ENCODE assay signal across 2 cellular contexts in genomic region chr12:40204337-40204736, GRCh38.
TF ChIP-seq lines count a peak whose summit lies in the region.

No MANE protein-coding gene starts in this region.

TF ChIP-seq in Ishikawa, 13 proteins besides CTCF, POLR2A, EP300 and RAD21 (continued from another document):
- peak; percentile 84 for TF ChIP-seq CEBPB (IDR thresholded peaks at IDR 0.05)
TF ChIP-seq in Ishikawa: peak in this region for 1.

TF ChIP-seq in K562, 482 proteins besides CTCF, POLR2A, EP300 and RAD21 (continued from another document):
- TF ChIP-seq CREB3L1 (IDR thresholded peaks at IDR 0.05; ENCODE audit: borderline replicate concordance, low read depth) (no peak), MEIS2 (IDR thresholded peaks at IDR 0.05; ENCODE audit: partially characterized antibody) (no peak), ZNF609 (CRISPR knock-in tag; IDR thresholded peaks at IDR 0.05; ENCODE audit: borderline replicate concordance) (no peak), ZC3H8 (IDR thresholded peaks at IDR 0.05) (no peak), IRF9 (tag; IDR thresholded peaks at IDR 0.05) (peak; percentile 37; the same call in 1 of the 2 replicates), SIN3B (IDR thresholded peaks at IDR 0.05; ENCODE audit: low read depth) (no peak), CEBPB (tag; IDR thresholded peaks at IDR 0.05) (peak; percentile 65), BCOR (IDR thresholded peaks at IDR 0.05) (no peak), CBFB (CRISPR knock-in tag; IDR thresholded peaks at IDR 0.05) (no peak)
